9 cellular contexts compared by ENCODE assay signal in the genomic region with DNA sequence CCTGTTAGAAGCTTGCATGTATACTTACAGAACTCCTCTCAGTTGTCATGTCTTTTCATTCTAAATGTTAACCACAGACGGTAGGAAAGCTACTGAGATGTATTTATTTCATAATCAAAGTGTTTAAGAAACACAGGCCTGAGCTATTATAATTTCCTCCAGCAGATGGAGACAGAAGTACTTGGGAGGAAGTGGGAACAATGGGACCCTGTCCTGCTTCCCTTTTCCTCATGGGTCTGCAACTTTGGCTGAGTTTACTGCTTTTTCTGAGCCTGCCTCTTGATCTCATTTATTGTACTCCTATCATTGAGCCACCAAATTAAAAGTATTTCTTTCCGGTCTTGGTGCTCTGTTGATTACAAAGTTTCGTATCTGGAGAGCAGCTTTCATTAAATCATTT.
DNase-seq lines count a peak whose midpoint lies in the region; ATAC-seq and TF ChIP-seq lines count a peak whose summit lies in the region.
"Had no signal": no experiment of that assay in that cellular context is flagged by ENCODE, and none has a peak within 500 bp of the region (broad histone marks: within the 10 kb centered on the region; RNA-seq: fewer than 3 reads in every experiment).

No MANE protein-coding gene starts in this region.

- no peaks in the 10 kb centered on the region for H3K79me2 ChIP-seq in Karpas-422 (ENCODE audit: low read length)

- no peak overlapping the region for H3K4me2 ChIP-seq in Karpas-422 (ENCODE audit: low read depth, low read length, poor library complexity, severe bottlenecking)

- H3K9me2 ChIP-seq in Karpas-422 (replicated peaks; ENCODE audit: insufficient read depth, low read length) = no peaks in the 10 kb centered on the region

- no peak for TF ChIP-seq CTCF in tibial artery (IDR thresholded peaks at IDR 0.05)

- DNase-seq in DMS153 treated with DMSO at 0.1 percent for 48 hours (lab: John Stamatoyannopoulos, UW; ENCODE audit: unreplicated experiment) = peak; percentile 5
- DNase-seq in Karpas-422 = peak; percentile 76
- DNase-seq in SK-N-DZ (ENCODE audit: low spot score) = peak; percentile 4
- DNase-seq in kidney glomerular epithelial cell (lab: John Stamatoyannopoulos, UW) = peak; percentile 5
- DNase-seq in GM19238 (ENCODE audit: insufficient read length, low spot score) = no peak
- DNase-seq in activated naive CD4-positive, alpha-beta T cell treated with Interleukin-2 at 50 U/mL for 16 hours = no peak
- no peak for DNase-seq in stimulated activated naive CD8-positive, alpha-beta T cell treated with anti-CD3 and anti-CD28 coated beads, Interleukin-15, Interleukin-2, amounts not matched to agents 100 U/mL and 50 U/mL, for 24 hours
- no peak for DNase-seq in tibial artery

- H3K36me3 ChIP-seq in Karpas-422 (ENCODE audit: insufficient read depth, low read length) = no peaks in the 10 kb centered on the region
- H3K36me3 ChIP-seq in tibial artery = no peaks in the 10 kb centered on the region

- H4K20me1 ChIP-seq in Karpas-422 (ENCODE audit: insufficient read depth, low read depth, low read length) = no peaks in the 10 kb centered on the region

- H3K27ac ChIP-seq in Karpas-422 (ENCODE audit: low read length) (no peak overlapping the region), tibial artery (no peak overlapping the region)
- H3K27ac ChIP-seq: foreskin keratinocyte had no signal

- no peaks in the 10 kb centered on the region for H3K27me3 ChIP-seq in Karpas-422 (ENCODE audit: low read length)
- H3K27me3 ChIP-seq in tibial artery = no peaks in the 10 kb centered on the region
- H3K27me3 ChIP-seq: foreskin keratinocyte had no signal

- no peaks in the 10 kb centered on the region for H3K4me1 ChIP-seq in Karpas-422 (ENCODE audit: low read length)
- H3K4me1 ChIP-seq in tibial artery = no peaks in the 10 kb centered on the region
- H3K4me1 ChIP-seq: foreskin keratinocyte had no signal

- intact Hi-C loops in tibial artery (cut with DNase I; ENCODE audit: low total_unique reads) = no loop called here

- ATAC-seq in stimulated activated naive CD8-positive, alpha-beta T cell treated with anti-CD3 and anti-CD28 coated beads, Interleukin-15, Interleukin-2, amounts not matched to agents 100 U/mL and 50 U/mL, for 24 hours = no peak
- ATAC-seq: foreskin keratinocyte had no signal

- no peak overlapping the region for H3K9ac ChIP-seq in Karpas-422 (ENCODE audit: low read length)

- H3K9me3 ChIP-seq in Karpas-422 (ENCODE audit: low read length) = no peaks in the 10 kb centered on the region
- no peaks in the 10 kb centered on the region for H3K9me3 ChIP-seq in tibial artery

- H2AFZ ChIP-seq in Karpas-422 (ENCODE audit: low read length) = no peak overlapping the region

- H3K4me3 ChIP-seq in Karpas-422 (ENCODE audit: low read length) = no peak overlapping the region
- no peak overlapping the region for H3K4me3 ChIP-seq in tibial artery

Comparison
In these comparisons a context has a peak if more than half of its experiments do, and no peak if none do; other contexts are left out.
1. DNase-seq: peak in DMS153 treated with DMSO at 0.1 percent for 48 hours (single experiment), Karpas-422 (single experiment), SK-N-DZ (single experiment) and kidney glomerular epithelial cell (single experiment); none in GM19238 (single experiment), activated naive CD4-positive, alpha-beta T cell treated with Interleukin-2 at 50 U/mL for 16 hours (single experiment), stimulated activated naive CD8-positive, alpha-beta T cell treated with anti-CD3 and anti-CD28 coated beads, Interleukin-15, Interleukin-2, amounts not matched to agents 100 U/mL and 50 U/mL, for 24 hours (single experiment) and tibial artery (0 of 2).